ENCODE assay signal across 18 cellular contexts in the genomic region with DNA sequence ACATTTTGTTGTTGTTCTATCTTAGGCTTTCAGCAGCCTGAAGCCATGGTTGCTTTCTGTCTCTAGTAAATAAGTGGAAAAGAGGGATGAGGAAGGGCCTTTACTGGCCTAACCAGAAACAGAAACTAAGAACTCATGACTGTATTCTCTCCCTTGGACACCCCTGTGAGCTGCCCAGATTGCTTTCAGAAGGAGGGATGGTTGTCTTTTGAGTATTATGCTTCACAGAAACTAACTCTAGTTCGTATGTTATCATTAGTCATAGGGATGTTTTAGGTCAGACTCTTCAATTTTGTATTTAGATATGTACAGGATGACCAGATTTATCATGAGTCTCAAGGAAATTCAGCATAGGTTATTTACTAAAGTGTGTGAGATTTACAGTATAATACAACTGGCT. TPM values are rescaled to one million over a fixed set of nuclear protein-coding genes. Genes with fewer than 3 reads are reported as not detected.
DNase-seq lines count a peak whose midpoint lies in the region; ATAC-seq and TF ChIP-seq lines count a peak whose summit lies in the region.
"Had no signal": no experiment of that assay in that cellular context is flagged by ENCODE, and none has a peak within 500 bp of the region (broad histone marks: within the 10 kb centered on the region; RNA-seq: fewer than 3 reads in every experiment).

No MANE protein-coding gene starts in this region.

- H2AK5ac ChIP-seq in mesenchymal stem cell (ENCODE audit: low read length, severe bottlenecking) = no peak overlapping the region

- H3K36me3 ChIP-seq in mesenchymal stem cell (ENCODE audit: control insufficient read depth in 1 of 2, insufficient read depth in 2 of 2, low read depth in 1 of 2, low read length in 2 of 2) = peaks cover 0 to 62% of the 10 kb centered on the region in 2 experiments
- H3K36me3 ChIP-seq in BE2C = peaks cover 33% of the 10 kb centered on the region
- H3K36me3 ChIP-seq: ovary had no signal

- no peak for TF ChIP-seq CTCF in BE2C (IDR thresholded peaks at IDR 0.05; ENCODE audit: low read depth, low read length)

- H4K8ac ChIP-seq in mesenchymal stem cell (ENCODE audit: low read length) = no peak overlapping the region

- H2BK120ac ChIP-seq in mesenchymal stem cell (ENCODE audit: low read depth, low read length) = no peak overlapping the region

- H3K4me3 ChIP-seq in mesenchymal stem cell (ENCODE audit: insufficient read depth in 1 of 2, low read depth in 1 of 2, low read length in 2 of 2) (no peak overlapping the region), BE2C (ENCODE audit: low read depth, low read length) (no peak overlapping the region)
- H3K4me3 ChIP-seq: BLaER1, ovary, transverse colon had no signal

- no peaks in the 10 kb centered on the region for H3K9me3 ChIP-seq in mesenchymal stem cell (ENCODE audit: control insufficient read depth, low read length)
- no peaks in the 10 kb centered on the region for H3K9me3 ChIP-seq in BE2C
- H3K9me3 ChIP-seq: BLaER1, ovary, transverse colon had no signal

- no peak overlapping the region for H2BK5ac ChIP-seq in mesenchymal stem cell (ENCODE audit: low read depth, low read length, poor library complexity, severe bottlenecking)

- no peak overlapping the region for H2BK12ac ChIP-seq in mesenchymal stem cell (ENCODE audit: low read length in 2 of 2)

- H3K27ac ChIP-seq in mesenchymal stem cell (ENCODE audit: low read length, poor library complexity, severe bottlenecking) = no peak overlapping the region
- H3K27ac ChIP-seq: BLaER1, ovary, transverse colon had no signal

- H3K4me2 ChIP-seq in mesenchymal stem cell (ENCODE audit: low read length, poor library complexity, severe bottlenecking) = no peak overlapping the region
- H3K4me2 ChIP-seq: BLaER1 had no signal

- no peak overlapping the region for H3K4ac ChIP-seq in mesenchymal stem cell (ENCODE audit: low read depth in 1 of 2, low read length in 2 of 2)

- H2AFZ ChIP-seq in mesenchymal stem cell (ENCODE audit: low read depth, low read length) = no peak overlapping the region

- no peak overlapping the region for H2BK15ac ChIP-seq in mesenchymal stem cell (ENCODE audit: low read depth, poor library complexity, severe bottlenecking)

- H3K23ac ChIP-seq in mesenchymal stem cell (ENCODE audit: low read length in 2 of 2) = no peak overlapping the region

- H3K18ac ChIP-seq in mesenchymal stem cell (ENCODE audit: low read depth in 1 of 2, low read length in 2 of 2) = no peak overlapping the region

- H3K4me1 ChIP-seq in mesenchymal stem cell (ENCODE audit: control insufficient read depth, insufficient read depth, low read depth, low read length) = no peaks in the 10 kb centered on the region
- no peaks in the 10 kb centered on the region for H3K4me1 ChIP-seq in BE2C
- H3K4me1 ChIP-seq: BLaER1, transverse colon had no signal

- no peak overlapping the region for H4K91ac ChIP-seq in mesenchymal stem cell (ENCODE audit: low read length)

- no peak overlapping the region for H3K14ac ChIP-seq in mesenchymal stem cell (ENCODE audit: low read length in 2 of 2)

- ATAC-seq in GM18868 (IDR thresholded peaks at IDR 0.05; ENCODE audit: unreplicated experiment) (peak; percentile 68), GM21619 (IDR thresholded peaks at IDR 0.05; ENCODE audit: unreplicated experiment) (peak; percentile 56), HG03354 (IDR thresholded peaks at IDR 0.05; ENCODE audit: poor library complexity, severe bottlenecking, unreplicated experiment) (peak; percentile 46), Right ventricle myocardium inferior (no peak)

- no peak overlapping the region for H3K9ac ChIP-seq in mesenchymal stem cell (ENCODE audit: low read length)
- H3K9ac ChIP-seq: BLaER1 had no signal

- H3K79me1 ChIP-seq in mesenchymal stem cell (replicated peaks; ENCODE audit: low read length, poor library complexity, severe bottlenecking) = peaks cover 15% of the 10 kb centered on the region

- intact Hi-C loops in Right ventricle myocardium inferior (cut with DNase I) = no loop called here

- no CpG with 5 or more reads among the region's 1 CpG for WGBS in mesenchymal stem cell

- H3K27me3 ChIP-seq in mesenchymal stem cell (ENCODE audit: control insufficient read depth in 1 of 2, insufficient read depth in 1 of 2, low read length in 2 of 2) = no peaks in the 10 kb centered on the region
- H3K27me3 ChIP-seq in BE2C = no peaks in the 10 kb centered on the region
- H3K27me3 ChIP-seq: BLaER1, ovary, transverse colon had no signal

- DNase-seq in mesenchymal stem cell = peak; percentile 18
- DNase-seq in BE2C = no peak
- no peak for DNase-seq in Right ventricle myocardium inferior (ENCODE audit: missing footprints)
- DNase-seq in C1 segment of cervical spinal cord (lab: John Stamatoyannopoulos, UW) = no peak
- DNase-seq: activated CD4-positive, CD25-positive, alpha-beta regulatory T cell treated with anti-CD3 and anti-CD28 coated beads, Interleukin-2, amount 50 U/mL, for 72 hours; central memory CD4-positive, alpha-beta T cell; DMS53; foreskin fibroblast; KG1; NCI-H1048; NCI-H524 treated with DMSO at 0.1 percent for 48 hours; ovary; stimulated activated CD4-positive, alpha-beta T cell treated with anti-CD3 and anti-CD28 coated beads, Interleukin-4, amount 100 ng/mL, for 24 hours; transverse colon had no signal

RNA-seq across cellular contexts. Expression of gene BORA, which starts 17.5 kb away (rescaled TPM):
- polyA plus RNA-seq in mesenchymal stem cell (2013, experiment 1 of 2) = 3.4 TPM
- polyA plus RNA-seq in mesenchymal stem cell (2013, experiment 2 of 2) = 4.3 TPM
- 4.2 TPM for polyA plus RNA-seq in BE2C (2012; ENCODE audit: insufficient read depth, insufficient read length, low read depth)
- 0.62 TPM for total RNA-seq in Right ventricle myocardium inferior

RNA-seq across cellular contexts. Expression of gene MZT1, which starts 17.8 kb away (rescaled TPM):
- polyA plus RNA-seq in mesenchymal stem cell (2013, experiment 1 of 2) = 7.0 TPM
- 8.4 TPM for polyA plus RNA-seq in mesenchymal stem cell (2013, experiment 2 of 2)
- 18.0 TPM for polyA plus RNA-seq in BE2C (2012; ENCODE audit: insufficient read depth, insufficient read length, low read depth)
- total RNA-seq in Right ventricle myocardium inferior = 6.6 TPM

RNA-seq across cellular contexts. Expression of gene DIS3, which starts 36.4 kb away (rescaled TPM):
- polyA plus RNA-seq in mesenchymal stem cell (2013, experiment 1 of 2) = 26.4 TPM
- 26.5 TPM for polyA plus RNA-seq in mesenchymal stem cell (2013, experiment 2 of 2)
- polyA plus RNA-seq in BE2C (2012; ENCODE audit: insufficient read depth, insufficient read length, low read depth) = 63.0 TPM
- total RNA-seq in Right ventricle myocardium inferior = 14.8 TPM

RNA-seq across cellular contexts. Expression of gene PIBF1, which starts 36.7 kb away (rescaled TPM):
- 8.8 TPM for polyA plus RNA-seq in mesenchymal stem cell (2013, experiment 1 of 2)
- polyA plus RNA-seq in mesenchymal stem cell (2013, experiment 2 of 2) = 8.8 TPM
- 14.9 TPM for polyA plus RNA-seq in BE2C (2012; ENCODE audit: insufficient read depth, insufficient read length, low read depth)
- 16.3 TPM for total RNA-seq in Right ventricle myocardium inferior
